In the genomic region with DNA sequence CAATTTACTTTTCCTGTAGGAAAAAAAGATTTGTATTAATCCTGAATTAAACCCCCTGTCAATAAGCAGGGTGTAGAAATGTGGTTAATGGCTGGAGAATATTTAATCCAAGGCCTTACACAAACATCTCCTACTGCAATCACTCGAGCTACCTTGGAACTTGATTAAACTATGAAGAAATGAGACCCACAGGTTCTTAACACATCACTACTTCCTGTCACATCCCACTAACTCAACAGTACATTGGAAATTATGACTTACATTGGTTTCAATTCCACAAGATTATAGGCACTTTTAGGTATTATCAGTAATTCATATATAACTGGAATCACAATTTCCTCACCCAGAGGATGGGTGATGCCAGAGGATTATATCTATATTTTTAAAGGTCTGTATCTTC, we compare ENCODE assay signal across 22 cellular contexts.
"Had no signal": no experiment of that assay in that cellular context is flagged by ENCODE, and none has a peak within 500 bp of the region (broad histone marks: within the 10 kb centered on the region; RNA-seq: fewer than 3 reads in every experiment).

No MANE protein-coding gene starts in this region.

- H3K27ac Mint-ChIP-seq: mesothelial cell of epicardium had no signal

- H3K4me3 ChIP-seq: coronary artery, dorsolateral prefrontal cortex, esophagus squamous epithelium, gastrocnemius medialis, heart right ventricle, left lung, lower lobe of right lung, mucosa of descending colon had no signal

- DNase-seq: dermis blood vessel endothelial cell; dorsolateral prefrontal cortex; effector CD4-positive, alpha-beta T cell; effector memory CD4-positive, alpha-beta T cell; erythroblast; esophagus squamous epithelium; foreskin fibroblast; foreskin melanocyte; gastrocnemius medialis; glutamatergic neuron; head of caudate nucleus; heart right ventricle; hippocampal formation; left cardiac atrium; left lung; left ventricle myocardium superior; lower lobe of right lung; mesenchymal stem cell; mucosa of descending colon had no signal

- H3K4me3 Mint-ChIP-seq: mesothelial cell of epicardium had no signal

- H3K4me1 Mint-ChIP-seq: mesothelial cell of epicardium had no signal

- ATAC-seq: esophagus mucosa, gastrocnemius medialis, heart right ventricle, left cardiac atrium, left lung, left ventricle myocardium superior, lower lobe of right lung, mucosa of descending colon had no signal

- H3K36me3 Mint-ChIP-seq: mesothelial cell of epicardium had no signal
